In the genomic region with DNA sequence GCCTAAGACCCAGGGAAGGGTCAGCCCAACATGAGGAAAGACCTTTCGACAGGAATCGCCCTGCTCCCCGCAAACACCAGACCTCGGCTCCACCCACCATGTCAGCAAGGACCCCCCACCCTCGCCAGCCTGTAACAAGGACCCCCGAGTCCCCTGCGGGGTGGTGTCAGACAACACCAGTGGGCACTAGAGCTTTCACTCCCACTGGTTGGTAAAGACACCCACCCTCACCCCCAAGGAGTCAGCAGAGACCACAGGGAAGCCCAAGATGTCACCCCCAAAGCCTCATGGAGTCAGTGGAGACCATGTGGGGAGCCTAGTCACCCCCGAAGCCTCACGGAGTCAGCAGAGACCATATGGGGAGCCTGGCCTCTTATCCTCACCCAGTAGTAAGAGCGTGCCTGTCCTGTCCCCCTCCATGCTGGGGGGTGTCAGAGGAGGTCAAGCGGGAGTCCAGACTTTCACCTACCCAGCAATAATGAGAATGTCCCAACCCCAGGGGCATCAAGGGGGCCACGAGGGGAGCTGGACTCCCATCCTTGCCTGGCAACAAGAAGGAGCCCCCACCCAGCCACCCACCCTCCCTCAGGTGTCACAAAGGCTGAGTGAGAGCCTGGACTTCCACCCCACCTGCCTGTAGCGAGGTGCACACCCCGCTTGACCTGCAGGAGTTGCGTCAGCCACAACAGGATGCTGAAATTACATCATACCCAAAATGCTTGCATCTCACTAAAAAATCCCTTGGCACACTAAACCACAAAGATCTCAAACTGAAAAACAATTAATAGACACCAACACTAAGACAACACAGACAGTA, we compare ENCODE assay signal across 12 cellular contexts. TPM values are rescaled to one million over a fixed set of nuclear protein-coding genes. Genes with fewer than 3 reads are reported as not detected.
DNase-seq lines count a peak whose midpoint lies in the region; ATAC-seq and TF ChIP-seq lines count a peak whose summit lies in the region.
"Had no signal": no experiment of that assay in that cellular context is flagged by ENCODE, and none has a peak within 500 bp of the region (broad histone marks: within the 10 kb centered on the region; RNA-seq: fewer than 3 reads in every experiment).

No MANE protein-coding gene starts in this region.

- CTCF ChIA-PET in WTC11 (lab: Charles Lee) = interaction anchor here (1.0 to 1.3 kb wide), 3 partner anchors 209 to 228 kb away, joined by 3 to 4 read pairs (median 3); no protein-coding TSS in a partner anchor

- DNase-seq in stimulated activated naive CD8-positive, alpha-beta T cell treated with anti-CD3 and anti-CD28 coated beads, Interleukin-15, Interleukin-2, amounts not matched to agents 100 U/mL and 50 U/mL, for 24 hours = no peak
- DNase-seq in WTC11 (ENCODE audit: low spot score) (no peak), heart left ventricle (peak in 3 of 5 donors; percentile 20 to 51 (median 28)), NCI-H2196 (lab: John Stamatoyannopoulos, UW; ENCODE audit: unreplicated experiment) (no peak)
- no peak for DNase-seq in stimulated activated CD4-positive, alpha-beta T cell treated with anti-CD3 and anti-CD28 coated beads, Interleukin-4, amount 100 ng/mL, for 4 hours
- DNase-seq: stimulated activated CD4-positive, alpha-beta T cell treated with anti-CD3 and anti-CD28 coated beads, Interleukin-12 subunit alpha, Interleukin-12 subunit beta, amount 100 ng/mL, for 4 hours; stimulated activated naive CD4-positive, alpha-beta T cell; SW 1271 had no signal

- peak overlapping the region in 1 of 12 donors; percentile 77 for H3K27ac ChIP-seq in heart left ventricle

- H3K4me3 Mint-ChIP-seq in stimulated activated naive CD8-positive, alpha-beta T cell treated with anti-CD3 and anti-CD28 coated beads, Interleukin-15, Interleukin-2, amounts not matched to agents 100 ng/mL and 50 ng/mL, for 24 hours = peak overlapping the region; percentile 22
- no peak overlapping the region for H3K4me3 Mint-ChIP-seq in WTC11
- H3K4me3 Mint-ChIP-seq: B cell had no signal

- peaks cover 68% of the 10 kb centered on the region for H3K36me3 Mint-ChIP-seq in stimulated activated naive CD8-positive, alpha-beta T cell treated with anti-CD3 and anti-CD28 coated beads, Interleukin-15, Interleukin-2, amounts not matched to agents 100 ng/mL and 50 ng/mL, for 24 hours (ENCODE audit: low read depth)
- peaks cover 51% of the 10 kb centered on the region for H3K36me3 Mint-ChIP-seq in WTC11

- H3K4me3 ChIP-seq in heart left ventricle = no peak overlapping the region

- peaks cover 24% of the 10 kb centered on the region for H3K9me3 Mint-ChIP-seq in stimulated activated naive CD8-positive, alpha-beta T cell treated with anti-CD3 and anti-CD28 coated beads, Interleukin-15, Interleukin-2, amounts not matched to agents 100 ng/mL and 50 ng/mL, for 24 hours
- H3K9me3 Mint-ChIP-seq in WTC11 = peaks cover 47% of the 10 kb centered on the region

- TF ChIP-seq POLR2A in heart left ventricle (IDR thresholded peaks at IDR 0.05) = no peak

- peaks cover 0 to 51% (median 35%) of the 10 kb centered on the region in 12 donors for H3K9me3 ChIP-seq in heart left ventricle

- no peaks in the 10 kb centered on the region for H3K27me3 ChIP-seq in heart left ventricle

- POLR2A ChIA-PET in WTC11 (lab: Charles Lee) = no interaction called here

- H3K36me3 ChIP-seq in heart left ventricle = peaks cover 0 to 15% (median under 1%) of the 10 kb centered on the region in 9 donors

- WGBS in heart left ventricle, 4 donors = 94 to 97% (median 95%) methylated on average over 11 to 15 of the region's 15 CpGs

- TF ChIP-seq CTCF in WTC11 (IDR thresholded peaks at IDR 0.05) (no peak), heart left ventricle (IDR thresholded peaks at IDR 0.05) (no peak)

- peak overlapping the region; percentile 68 for H3K27ac Mint-ChIP-seq in stimulated activated naive CD8-positive, alpha-beta T cell treated with anti-CD3 and anti-CD28 coated beads, Interleukin-15, Interleukin-2, amounts not matched to agents 100 ng/mL and 50 ng/mL, for 24 hours
- no peak overlapping the region for H3K27ac Mint-ChIP-seq in WTC11
- H3K27ac Mint-ChIP-seq: B cell had no signal

- peaks cover 13% of the 10 kb centered on the region for H3K4me1 Mint-ChIP-seq in stimulated activated naive CD8-positive, alpha-beta T cell treated with anti-CD3 and anti-CD28 coated beads, Interleukin-15, Interleukin-2, amounts not matched to agents 100 ng/mL and 50 ng/mL, for 24 hours (ENCODE audit: low read depth)
- no peaks in the 10 kb centered on the region for H3K4me1 Mint-ChIP-seq in WTC11
- H3K4me1 Mint-ChIP-seq: B cell had no signal

- no peaks in the 10 kb centered on the region for H3K27me3 Mint-ChIP-seq in stimulated activated naive CD8-positive, alpha-beta T cell treated with anti-CD3 and anti-CD28 coated beads, Interleukin-15, Interleukin-2, amounts not matched to agents 100 ng/mL and 50 ng/mL, for 24 hours
- peaks cover 37% of the 10 kb centered on the region for H3K27me3 Mint-ChIP-seq in WTC11 (ENCODE audit: low read depth)
- H3K27me3 Mint-ChIP-seq: B cell had no signal

- intact Hi-C loops in heart left ventricle (cut with DNase I) = no loop called here

- peaks cover 0 to 9% (median 0%) of the 10 kb centered on the region in 12 donors for H3K4me1 ChIP-seq in heart left ventricle

- ATAC-seq in stimulated activated naive CD8-positive, alpha-beta T cell treated with anti-CD3 and anti-CD28 coated beads, Interleukin-15, Interleukin-2, amounts not matched to agents 100 U/mL and 50 U/mL, for 24 hours = no peak
- no peak for ATAC-seq in WTC11
- ATAC-seq in heart left ventricle = no peak
- ATAC-seq in esophagus mucosa = no peak
- no peak for ATAC-seq in HG02973 (IDR thresholded peaks at IDR 0.05; ENCODE audit: unreplicated experiment)

TF ChIP-seq in WTC11, 78 proteins besides CTCF, POLR2A, EP300 and RAD21:
- TF ChIP-seq FOXP1 (CRISPR knock-in tag; IDR thresholded peaks at IDR 0.05; ENCODE audit: borderline replicate concordance) = no peak
- no peak for TF ChIP-seq TP53 (CRISPR knock-in tag; IDR thresholded peaks at IDR 0.05)
- no peak for TF ChIP-seq PRRX2 (CRISPR knock-in tag; IDR thresholded peaks at IDR 0.05)
- peak; percentile 94 for TF ChIP-seq GABPB1 (CRISPR knock-in tag; IDR thresholded peaks at IDR 0.05)
- TF ChIP-seq NR3C1 (CRISPR knock-in tag; conservative IDR thresholded peaks at IDR 0.05; ENCODE audit: low read depth) = no peak
TF ChIP-seq in WTC11: peak in this region for 1.

RNA-seq across cellular contexts. Expression of gene SLC19A1, which starts 24.8 kb away (rescaled TPM):
- total RNA-seq in WTC11 (2021) = 27.7 to 29.8 TPM (median 28.3 TPM) in 3 replicates
- total RNA-seq in heart left ventricle = 1 to 10 TPM; 2.4 to 7.0 (median 3.0) TPM
- 1 to 10 TPM; 3.5 to 4.3 TPM for polyA plus RNA-seq in heart left ventricle
- 3.1 TPM for total RNA-seq in esophagus mucosa

Comparison
In these comparisons a context has a peak if more than half of its experiments do, and no peak if none do; other contexts are left out.
1. DNase-seq: peak in heart left ventricle (3 of 5); none in stimulated activated naive CD8-positive, alpha-beta T cell treated with anti-CD3 and anti-CD28 coated beads, Interleukin-15, Interleukin-2, amounts not matched to agents 100 U/mL and 50 U/mL, for 24 hours (single experiment), WTC11 (single experiment), NCI-H2196 (single experiment) and stimulated activated CD4-positive, alpha-beta T cell treated with anti-CD3 and anti-CD28 coated beads, Interleukin-4, amount 100 ng/mL, for 4 hours (0 of 2).